ENCODE assay signal across 15 cellular contexts in the genomic region with DNA sequence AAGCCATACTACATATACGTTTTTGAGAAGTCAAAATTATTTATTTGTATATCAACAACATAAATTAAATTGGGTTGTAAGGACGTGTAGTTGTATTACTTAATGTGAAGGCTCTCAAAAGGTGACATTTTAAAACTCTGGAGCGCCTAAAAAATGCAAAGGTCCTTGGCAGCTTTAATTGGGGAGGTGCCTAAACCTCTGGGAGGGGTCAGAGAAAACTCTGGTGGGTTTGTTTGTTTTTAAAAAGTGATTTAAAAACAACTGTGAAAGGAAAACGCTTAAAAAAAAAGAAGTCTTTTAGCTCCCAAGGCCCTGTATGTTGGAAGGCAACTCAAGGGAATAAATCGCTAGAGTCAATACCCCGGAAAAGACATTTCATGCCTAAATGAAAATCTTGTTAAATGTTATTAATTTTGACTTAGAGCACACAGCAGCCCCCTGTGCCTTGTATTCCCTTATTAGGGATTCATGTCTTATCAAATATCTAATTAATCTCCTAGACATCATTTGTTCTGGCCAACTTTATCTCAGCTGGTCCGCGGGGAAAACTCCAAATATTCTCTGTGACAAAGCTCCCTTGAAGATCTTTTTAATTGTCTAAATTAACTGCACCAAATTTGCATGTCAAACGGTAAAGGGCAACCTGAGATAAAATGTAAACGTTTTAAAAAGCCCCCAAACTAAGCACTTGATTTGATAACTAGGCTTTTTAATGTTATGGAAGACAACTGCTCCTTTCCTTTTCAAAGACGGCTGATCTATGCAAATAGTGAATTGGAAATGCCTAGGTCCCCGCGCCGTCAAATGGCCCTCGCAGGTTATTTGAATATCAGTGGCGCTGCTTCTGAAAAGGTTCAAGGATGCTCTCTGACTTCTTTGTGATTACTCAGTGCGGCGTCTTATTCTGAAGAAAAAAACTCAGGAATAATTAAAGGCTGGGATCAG. TPM values are rescaled to one million over a fixed set of nuclear protein-coding genes. Genes with fewer than 3 reads are reported as not detected.
A peak's percentile ranks its signal among the peaks of the same experiment; 100 is the strongest.
DNase-seq lines count a peak whose midpoint lies in the region; ATAC-seq and TF ChIP-seq lines count a peak whose summit lies in the region.
"Had no signal": no experiment of that assay in that cellular context is flagged by ENCODE, and none has a peak within 500 bp of the region (broad histone marks: within the 10 kb centered on the region; RNA-seq: fewer than 3 reads in every experiment).

No MANE protein-coding gene starts in this region.

- H3K27me3 ChIP-seq in HUES6 (ENCODE audit: control insufficient read depth, insufficient read depth, low read length) = peaks cover 98% of the 10 kb centered on the region
- H3K27me3 ChIP-seq in adipocyte (replicated peaks; ENCODE audit: control insufficient read depth, insufficient read depth, low read length) = peaks cover 72% of the 10 kb centered on the region
- peaks cover 66% of the 10 kb centered on the region for H3K27me3 ChIP-seq in MM.1S (replicated peaks; ENCODE audit: insufficient read depth, low read length)

- TF ChIP-seq CTCF in neural crest cell (conservative IDR thresholded peaks at IDR 0.05) (no peak), MM.1S (IDR thresholded peaks at IDR 0.05; ENCODE audit: low read length) (no peak)

- H3K36me3 Mint-ChIP-seq in T-helper 1 cell treated with Interleukin-12 subunit alpha and Interleukin-12 subunit beta and Interleukin-4 antibody, amounts not matched to agents 30 μg/mL and 1 μg/mL, for 36 hours (ENCODE audit: low read depth) = peaks cover 5% of the 10 kb centered on the region
- H3K36me3 Mint-ChIP-seq in neural crest cell (ENCODE audit: low read depth) = peaks cover 3% of the 10 kb centered on the region

- DNase-seq in T-helper 1 cell (no peak), adipocyte (ENCODE audit: low read depth) (peak; percentile 6), neural crest cell (ENCODE audit: low read depth, low spot score) (peak; percentile 19), MM.1S (no peak)
- DNase-seq: activated T-cell treated with anti-CD3 and anti-CD28 coated beads for 4 hours, aorta, DND-41, GOT3, MG63, NCI-H774 had no signal

- H3K4me1 ChIP-seq in HUES6 (ENCODE audit: control insufficient read depth, insufficient read depth, low read length) = peaks cover 39% of the 10 kb centered on the region
- peaks cover 25% of the 10 kb centered on the region for H3K4me1 ChIP-seq in adipocyte (ENCODE audit: control insufficient read depth, insufficient read depth, low read length)
- peaks cover 15% of the 10 kb centered on the region for H3K4me1 ChIP-seq in MM.1S (ENCODE audit: low read length)

- no peak overlapping the region for H3K4me3 Mint-ChIP-seq in T-helper 1 cell treated with Interleukin-12 subunit alpha and Interleukin-12 subunit beta and Interleukin-4 antibody, amounts not matched to agents 30 μg/mL and 1 μg/mL, for 36 hours
- H3K4me3 Mint-ChIP-seq in neural crest cell = peak overlapping the region; percentile 89

- H3K36me3 ChIP-seq in HUES6 (ENCODE audit: control insufficient read depth, insufficient read depth, low read length) = no peaks in the 10 kb centered on the region
- H3K36me3 ChIP-seq in adipocyte (ENCODE audit: control insufficient read depth, insufficient read depth, low read length, severe bottlenecking) = no peaks in the 10 kb centered on the region
- H3K36me3 ChIP-seq in MM.1S (replicated peaks; ENCODE audit: insufficient read depth, low read length) = no peaks in the 10 kb centered on the region
- H3K36me3 ChIP-seq: MG63 had no signal

- H4K20me1 ChIP-seq in MM.1S (ENCODE audit: insufficient read depth, low read length) = no peaks in the 10 kb centered on the region

- H3K9ac ChIP-seq in HUES6 (ENCODE audit: low read length) = no peak overlapping the region
- H3K9ac ChIP-seq in adipocyte (ENCODE audit: low read length) = no peak overlapping the region
- no peak overlapping the region for H3K9ac ChIP-seq in MM.1S (ENCODE audit: low read length)

- no peaks in the 10 kb centered on the region for H3K9me2 ChIP-seq in MM.1S (replicated peaks; ENCODE audit: insufficient read depth, low read length)

- H2AFZ ChIP-seq in MM.1S (ENCODE audit: low read length) = no peak overlapping the region

- peaks cover 30% of the 10 kb centered on the region for H3K4me1 Mint-ChIP-seq in T-helper 1 cell treated with Interleukin-12 subunit alpha and Interleukin-12 subunit beta and Interleukin-4 antibody, amounts not matched to agents 30 μg/mL and 1 μg/mL, for 36 hours (ENCODE audit: low read depth)
- H3K4me1 Mint-ChIP-seq in neural crest cell = peaks cover 52% of the 10 kb centered on the region

- H3F3A ChIP-seq in MM.1S (ENCODE audit: insufficient read depth, low read length) = peaks cover 18% of the 10 kb centered on the region

- H3K4me2 ChIP-seq in MM.1S (ENCODE audit: low read depth, low read length) = no peak overlapping the region

- H3K79me2 ChIP-seq in MM.1S (ENCODE audit: low read length) = no peaks in the 10 kb centered on the region

- H3K4me3 ChIP-seq in HUES6 (ENCODE audit: low read depth, low read length) (peak overlapping the region; percentile 58), adipocyte (ENCODE audit: low read length) (no peak overlapping the region), MM.1S (ENCODE audit: low read length) (no peak overlapping the region)

- H3K9me3 ChIP-seq in HUES6 (ENCODE audit: control insufficient read depth, insufficient read depth, low read depth, low read length) (no peaks in the 10 kb centered on the region), adipocyte (ENCODE audit: control insufficient read depth, low read length) (no peaks in the 10 kb centered on the region), MM.1S (replicated peaks; ENCODE audit: insufficient read depth, low read length) (no peaks in the 10 kb centered on the region)
- H3K9me3 ChIP-seq: MG63 had no signal

- peak overlapping the region; percentile 55 for H3K27ac Mint-ChIP-seq in T-helper 1 cell treated with Interleukin-12 subunit alpha and Interleukin-12 subunit beta and Interleukin-4 antibody, amounts not matched to agents 30 μg/mL and 1 μg/mL, for 36 hours
- H3K27ac Mint-ChIP-seq in neural crest cell (ENCODE audit: unreplicated experiment) = peak overlapping the region; percentile 75

- ATAC-seq in HG02642 (IDR thresholded peaks at IDR 0.05; ENCODE audit: poor library complexity, unreplicated experiment) = no peak
- no peak for ATAC-seq in GM19467 (IDR thresholded peaks at IDR 0.05; ENCODE audit: unreplicated experiment)

- H3K27me3 Mint-ChIP-seq in T-helper 1 cell treated with Interleukin-12 subunit alpha and Interleukin-12 subunit beta and Interleukin-4 antibody, amounts not matched to agents 30 μg/mL and 1 μg/mL, for 36 hours (ENCODE audit: low read depth) = peaks cover 72% of the 10 kb centered on the region
- peaks cover 93% of the 10 kb centered on the region for H3K27me3 Mint-ChIP-seq in neural crest cell (ENCODE audit: low read depth)

- H3K9me3 Mint-ChIP-seq in T-helper 1 cell treated with Interleukin-12 subunit alpha and Interleukin-12 subunit beta and Interleukin-4 antibody, amounts not matched to agents 30 μg/mL and 1 μg/mL, for 36 hours = no peaks in the 10 kb centered on the region
- no peaks in the 10 kb centered on the region for H3K9me3 Mint-ChIP-seq in neural crest cell
- H3K9me3 Mint-ChIP-seq: dendritic cell treated with granulocyte-macrophage colony-stimulating factor and Interleukin-4, amounts not matched to agents 40 ng/mL and 50 ng/mL, for 4 days had no signal

- no peak overlapping the region for H3K27ac ChIP-seq in HUES6 (ENCODE audit: low read depth, low read length)
- no peak overlapping the region for H3K27ac ChIP-seq in MM.1S (ENCODE audit: low read length)

RNA-seq across cellular contexts. Expression of a gene that starts 4.1 kb away (rescaled TPM):
- total RNA-seq in neural crest cell = 1.9 TPM in 2 replicates
- total RNA-seq: aorta had no signal

RNA-seq across cellular contexts. Expression of a gene that starts 56.6 kb away (rescaled TPM):
- total RNA-seq in neural crest cell = 29.5 and 30.9 TPM in 2 replicates

Comparison
In these comparisons a context has a peak if more than half of its experiments do, and no peak if none do; other contexts are left out.
1. DNase-seq: peak in adipocyte (single experiment) and neural crest cell (single experiment); none in T-helper 1 cell (0 of 5) and MM.1S (single experiment).